In genomic region chr5:38249286-38249685, GRCh38 we compare ENCODE assay signal across 31 cellular contexts. TPM values are rescaled to one million over a fixed set of nuclear protein-coding genes. Genes with fewer than 3 reads are reported as not detected.
"Had no signal": no experiment of that assay in that cellular context is flagged by ENCODE, and none has a peak within 500 bp of the region (broad histone marks: within the 10 kb centered on the region; RNA-seq: fewer than 3 reads in every experiment).

No MANE protein-coding gene starts in this region.

- H3K27ac ChIP-seq: brain microvascular endothelial cell, Peyer's patch, RWPE1, VCaP had no signal

- H3K27me3 ChIP-seq: brain microvascular endothelial cell, Peyer's patch had no signal

- H3K4me1 ChIP-seq: Peyer's patch had no signal

- H3K9me3 ChIP-seq: Peyer's patch had no signal

- ATAC-seq: activated naive CD8-positive, alpha-beta T cell treated with anti-CD3 and anti-CD28 coated beads, Interleukin-2, amount 50 U/mL, for 24 hours; PC-3; Right ventricle myocardium inferior had no signal

- H3K36me3 ChIP-seq: brain microvascular endothelial cell, Peyer's patch had no signal

- DNase-seq: activated B cell treated with CpG ODN at 0.5 μM for 24 hours; activated CD4-positive, alpha-beta memory T cell treated with anti-CD3 and anti-CD28 coated beads for 36 hours; activated CD4-positive, alpha-beta T cell treated with anti-CD3 and anti-CD28 coated beads for 4 hours; activated CD4-positive, alpha-beta T cell treated with anti-CD3 and anti-CD28 coated beads, Interleukin-2, amount 50 U/mL, for 1 hour; activated CD4-positive, CD25-positive, alpha-beta regulatory T cell treated with anti-CD3 and anti-CD28 coated beads, Interleukin-2, amount 50 U/mL, for 72 hours; activated CD8-positive, alpha-beta memory T cell treated with anti-CD3 and anti-CD28 coated beads, Interleukin-2, amount 50 U/mL, for 4 hours; activated effector memory CD4-positive, alpha-beta T cell treated with Interleukin-2 at 50 U/mL for 16 hours; activated naive CD4-positive, alpha-beta T cell treated with anti-CD3 and anti-CD28 coated beads, Interleukin-2, amount 10 ng/mL, durations not matched to agents 7 days and 5 days; activated naive CD8-positive, alpha-beta T cell treated with anti-CD3 and anti-CD28 coated beads, Interleukin-2, amount 50 U/mL, for 24 hours; activated T-cell treated with anti-CD3 and anti-CD28 coated beads, Interleukin-2, amount 50 U/mL, for 48 hours; amniotic stem cell; aorta; brain microvascular endothelial cell; central memory CD4-positive, alpha-beta T cell; NCI-H1048; NCI-H1105 treated with DMSO at 0.1 percent for 48 hours; NCI-H1436; NCI-H1694; NCI-H1930; NCI-H2081 treated with DMSO at 0.1 percent for 48 hours; NCI-H345; NCI-H524 treated with DMSO at 0.1 percent for 48 hours; PC-3; Peyer's patch; SW 1271; T-helper 1 cell; T-helper 2 cell; T-helper 9 cell had no signal

- H3K4me3 ChIP-seq: Peyer's patch had no signal

RNA-seq across cellular contexts. Expression of gene EGFLAM, which starts 9.1 kb away (rescaled TPM):
- total RNA-seq: activated B cell treated with CpG ODN at 0.5 μM for 24 hours; activated CD4-positive, alpha-beta memory T cell treated with anti-CD3 and anti-CD28 coated beads for 36 hours; PC-3 had no signal
